In the genomic region with DNA sequence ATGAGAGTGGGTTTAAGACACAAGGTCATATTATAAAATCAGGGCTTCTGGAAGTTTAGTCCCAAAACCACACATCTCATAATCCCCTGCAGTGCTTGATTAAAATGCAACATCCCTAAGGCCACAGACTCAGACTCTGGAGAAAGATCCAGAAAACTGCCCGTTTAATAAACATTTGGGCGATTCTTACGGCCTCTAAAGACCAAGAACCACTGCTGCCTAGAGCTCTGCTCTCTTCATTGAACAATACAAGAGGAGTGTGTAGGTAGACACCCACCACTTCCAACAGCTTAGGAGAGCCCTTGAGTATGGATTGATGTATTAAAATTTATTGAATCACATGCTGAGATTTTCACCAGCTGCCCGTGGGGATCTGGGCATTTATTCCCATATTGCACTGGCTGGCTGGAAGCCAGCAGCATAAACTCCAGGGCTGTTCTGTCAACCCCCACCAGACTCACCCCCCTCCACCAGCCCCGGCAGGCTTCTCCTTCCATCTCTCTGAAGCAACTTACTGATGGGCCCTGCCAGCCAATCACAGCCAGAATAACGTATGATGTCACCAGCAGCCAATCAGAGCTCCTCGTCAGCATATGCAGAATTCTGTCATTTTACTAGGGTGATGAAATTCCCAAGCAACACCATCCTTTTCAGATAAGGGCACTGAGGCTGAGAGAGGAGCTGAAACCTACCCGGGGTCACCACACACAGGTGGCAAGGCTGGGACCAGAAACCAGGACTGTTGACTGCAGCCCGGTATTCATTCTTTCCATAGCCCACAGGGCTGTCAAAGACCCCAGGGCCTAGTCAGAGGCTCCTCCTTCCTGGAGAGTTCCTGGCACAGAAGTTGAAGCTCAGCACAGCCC, we compare ENCODE assay signal across 8 cellular contexts. TPM values are rescaled to one million over a fixed set of nuclear protein-coding genes. Genes with fewer than 3 reads are reported as not detected.
DNase-seq lines count a peak whose midpoint lies in the region; ATAC-seq and TF ChIP-seq lines count a peak whose summit lies in the region.

No MANE protein-coding gene starts in this region.

- no peaks in the 10 kb centered on the region for H3K36me3 Mint-ChIP-seq in activated CD8-positive, alpha-beta memory T cell treated with anti-CD3 and anti-CD28 coated beads, Interleukin-2, amount 10 ng/mL, durations not matched to agents 7 days and 5 days
- no peaks in the 10 kb centered on the region for H3K36me3 Mint-ChIP-seq in activated naive CD8-positive, alpha-beta T cell treated with anti-CD3 and anti-CD28 coated beads for 36 hours
- H3K36me3 Mint-ChIP-seq in progenitor cell of endocrine pancreas (ENCODE audit: insufficient read depth): no peaks in the 10 kb centered on the region

- H3K4me3 Mint-ChIP-seq in activated CD8-positive, alpha-beta memory T cell treated with anti-CD3 and anti-CD28 coated beads, Interleukin-2, amount 10 ng/mL, durations not matched to agents 7 days and 5 days: no peak overlapping the region
- H3K4me3 Mint-ChIP-seq in activated naive CD8-positive, alpha-beta T cell treated with anti-CD3 and anti-CD28 coated beads for 36 hours: no peak overlapping the region
- H3K4me3 Mint-ChIP-seq in progenitor cell of endocrine pancreas (ENCODE audit: low read depth): no peak overlapping the region

- intact Hi-C loops in Right ventricle myocardium superior (cut with DNase I): loop anchor here (5.0 kb wide), 2 partner anchors 133 to 152 kb away; no protein-coding TSS in a partner anchor

- peaks cover 8% of the 10 kb centered on the region for H3K27me3 Mint-ChIP-seq in activated CD8-positive, alpha-beta memory T cell treated with anti-CD3 and anti-CD28 coated beads, Interleukin-2, amount 10 ng/mL, durations not matched to agents 7 days and 5 days
- peaks cover 9% of the 10 kb centered on the region for H3K27me3 Mint-ChIP-seq in activated naive CD8-positive, alpha-beta T cell treated with anti-CD3 and anti-CD28 coated beads for 36 hours
- H3K27me3 Mint-ChIP-seq in progenitor cell of endocrine pancreas: peaks cover 12% of the 10 kb centered on the region

- no peaks in the 10 kb centered on the region for H3K4me1 Mint-ChIP-seq in activated CD8-positive, alpha-beta memory T cell treated with anti-CD3 and anti-CD28 coated beads, Interleukin-2, amount 10 ng/mL, durations not matched to agents 7 days and 5 days
- H3K4me1 Mint-ChIP-seq in activated naive CD8-positive, alpha-beta T cell treated with anti-CD3 and anti-CD28 coated beads for 36 hours: peaks cover 4% of the 10 kb centered on the region
- no peaks in the 10 kb centered on the region for H3K4me1 Mint-ChIP-seq in progenitor cell of endocrine pancreas (ENCODE audit: low read depth)

- DNase-seq in activated CD8-positive, alpha-beta memory T cell treated with anti-CD3 and anti-CD28 coated beads, Interleukin-2, amount 10 ng/mL, durations not matched to agents 7 days and 5 days: peak; percentile 40
- DNase-seq in activated CD8-positive, alpha-beta memory T cell treated with anti-CD3 and anti-CD28 coated beads for 24 hours: no peak
- peak; percentile 90 for DNase-seq in NCI-H187 treated with DMSO at 0.1 percent for 48 hours (lab: John Stamatoyannopoulos, UW)
- DNase-seq in activated naive CD8-positive, alpha-beta T cell treated with anti-CD3 and anti-CD28 coated beads for 36 hours: peak; percentile 37
- DNase-seq in Right ventricle myocardium superior: peak; percentile 83
- no peak for DNase-seq in progenitor cell of endocrine pancreas (ENCODE audit: low spot score, unreplicated experiment)

- ATAC-seq in activated CD8-positive, alpha-beta memory T cell treated with anti-CD3 and anti-CD28 coated beads, Interleukin-2, amount 10 ng/mL, durations not matched to agents 7 days and 5 days: no peak
- peak; percentile 77 for ATAC-seq in Right ventricle myocardium superior (ENCODE audit: poor library complexity)
- ATAC-seq in HG02610 (IDR thresholded peaks at IDR 0.05; ENCODE audit: unreplicated experiment): no peak
- ATAC-seq in HG03460 (IDR thresholded peaks at IDR 0.05; ENCODE audit: unreplicated experiment): no peak

- H3K9me3 Mint-ChIP-seq in activated CD8-positive, alpha-beta memory T cell treated with anti-CD3 and anti-CD28 coated beads, Interleukin-2, amount 10 ng/mL, durations not matched to agents 7 days and 5 days (ENCODE audit: low read depth): no peaks in the 10 kb centered on the region
- H3K9me3 Mint-ChIP-seq in activated naive CD8-positive, alpha-beta T cell treated with anti-CD3 and anti-CD28 coated beads for 36 hours: no peaks in the 10 kb centered on the region
- H3K9me3 Mint-ChIP-seq in progenitor cell of endocrine pancreas (ENCODE audit: low read depth): no peaks in the 10 kb centered on the region

- CTCF ChIA-PET in activated CD8-positive, alpha-beta memory T cell treated with anti-CD3 and anti-CD28 coated beads, Interleukin-2, amount 10 ng/mL, durations not matched to agents 7 days and 5 days (lab: Charles Lee): interaction anchor here (0.9 to 9.4 kb wide), 9 partner anchors 12 to 216 kb away, joined by 3 to 179 read pairs (median 6); no protein-coding TSS in a partner anchor

- no peak overlapping the region for H3K27ac Mint-ChIP-seq in activated CD8-positive, alpha-beta memory T cell treated with anti-CD3 and anti-CD28 coated beads, Interleukin-2, amount 10 ng/mL, durations not matched to agents 7 days and 5 days
- peak overlapping the region; percentile 67 for H3K27ac Mint-ChIP-seq in activated naive CD8-positive, alpha-beta T cell treated with anti-CD3 and anti-CD28 coated beads for 36 hours
- H3K27ac Mint-ChIP-seq in progenitor cell of endocrine pancreas: peak overlapping the region; percentile 35

- no peak for TF ChIP-seq CTCF in progenitor cell of endocrine pancreas (IDR thresholded peaks at IDR 0.05; ENCODE audit: unreplicated experiment)

RNA-seq across cellular contexts. Expression of gene BEST1, which starts 0.7 kb away (rescaled TPM):
- total RNA-seq in activated CD8-positive, alpha-beta memory T cell treated with anti-CD3 and anti-CD28 coated beads, Interleukin-2, amount 10 ng/mL, durations not matched to agents 7 days and 5 days: not detected
- 1 to 10 TPM in 1 of 2 experiments, under 1 TPM in 1; 0.58 to 1.0 TPM for total RNA-seq in activated naive CD8-positive, alpha-beta T cell treated with anti-CD3 and anti-CD28 coated beads for 36 hours
- total RNA-seq in Right ventricle myocardium superior (1.3 TPM), progenitor cell of endocrine pancreas (0.34 and 0.44 TPM in 2 replicates)

RNA-seq across cellular contexts. Expression of gene FTH1, which starts 18.0 kb away (rescaled TPM):
- 100 to 1,000 TPM; 740 to 867 TPM for total RNA-seq in activated CD8-positive, alpha-beta memory T cell treated with anti-CD3 and anti-CD28 coated beads, Interleukin-2, amount 10 ng/mL, durations not matched to agents 7 days and 5 days
- 100 to 1,000 TPM; 821 to 824 TPM for total RNA-seq in activated naive CD8-positive, alpha-beta T cell treated with anti-CD3 and anti-CD28 coated beads for 36 hours
- total RNA-seq in Right ventricle myocardium superior (2,228 TPM), progenitor cell of endocrine pancreas (1,669 and 1,699 TPM in 2 replicates)

RNA-seq across cellular contexts. Expression of gene RAB3IL1, which starts 32.0 kb away (rescaled TPM):
- not detected for total RNA-seq in activated CD8-positive, alpha-beta memory T cell treated with anti-CD3 and anti-CD28 coated beads, Interleukin-2, amount 10 ng/mL, durations not matched to agents 7 days and 5 days
- total RNA-seq in activated naive CD8-positive, alpha-beta T cell treated with anti-CD3 and anti-CD28 coated beads for 36 hours: not detected
- total RNA-seq in Right ventricle myocardium superior (10.8 TPM), progenitor cell of endocrine pancreas (0.53 and 0.67 TPM in 2 replicates)

RNA-seq across cellular contexts. Expression of gene FADS3, which starts 58.1 kb away (rescaled TPM):
- total RNA-seq in activated CD8-positive, alpha-beta memory T cell treated with anti-CD3 and anti-CD28 coated beads, Interleukin-2, amount 10 ng/mL, durations not matched to agents 7 days and 5 days: 1 to 10 TPM; 2.6 to 7.7 TPM
- total RNA-seq in activated naive CD8-positive, alpha-beta T cell treated with anti-CD3 and anti-CD28 coated beads for 36 hours: 1 to 10 TPM; 5.7 to 6.4 TPM
- 76.0 TPM for total RNA-seq in Right ventricle myocardium superior
- total RNA-seq in progenitor cell of endocrine pancreas: 21.2 and 23.7 TPM in 2 replicates

Comparison
In these comparisons a context has a peak if more than half of its experiments do, and no peak if none do; other contexts are left out.
1. DNase-seq: peak in activated CD8-positive, alpha-beta memory T cell treated with anti-CD3 and anti-CD28 coated beads, Interleukin-2, amount 10 ng/mL, durations not matched to agents 7 days and 5 days (single experiment), NCI-H187 treated with DMSO at 0.1 percent for 48 hours (single experiment), activated naive CD8-positive, alpha-beta T cell treated with anti-CD3 and anti-CD28 coated beads for 36 hours (single experiment) and Right ventricle myocardium superior (single experiment); none in activated CD8-positive, alpha-beta memory T cell treated with anti-CD3 and anti-CD28 coated beads for 24 hours (single experiment) and progenitor cell of endocrine pancreas (single experiment).